Comparison of ENCODE assay signal across 18 cellular contexts in the genomic region with DNA sequence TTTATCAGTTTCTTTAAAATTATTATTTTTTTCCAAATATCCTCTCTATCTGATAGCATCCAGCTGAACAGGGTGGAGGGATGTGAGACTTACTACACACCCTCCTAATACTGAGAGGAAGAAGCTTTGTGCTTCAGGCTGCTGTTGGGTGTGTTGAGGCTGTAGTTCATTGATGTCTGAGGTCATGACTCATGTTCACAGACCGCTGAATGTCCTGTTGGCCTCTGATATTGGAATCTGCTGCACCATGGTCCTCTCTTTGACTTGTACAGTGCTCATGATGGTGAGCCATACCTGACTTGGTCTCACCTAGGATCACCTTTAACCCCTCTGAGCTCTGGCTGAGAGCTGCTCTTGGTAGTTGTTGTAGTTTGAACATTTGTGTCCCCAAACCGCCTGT.
"Had no signal": no experiment of that assay in that cellular context is flagged by ENCODE, and none has a peak within 500 bp of the region (broad histone marks: within the 10 kb centered on the region; RNA-seq: fewer than 3 reads in every experiment).

No MANE protein-coding gene starts in this region.

- H3K27me3 ChIP-seq: hepatocyte, left lung, ovary, sigmoid colon, stomach, testis, upper lobe of right lung had no signal

- H3K4me3 ChIP-seq: hepatocyte, left lung, ovary, sigmoid colon, stomach, testis, upper lobe of right lung had no signal

- DNase-seq: activated CD4-positive, alpha-beta T cell treated with anti-CD3 and anti-CD28 coated beads for 1 hour; activated CD4-positive, alpha-beta T cell treated with anti-CD3 and anti-CD28 coated beads, Interleukin-2, amount 50 U/mL, for 4 hours; activated naive CD4-positive, alpha-beta T cell; activated naive CD8-positive, alpha-beta T cell treated with anti-CD3 and anti-CD28 coated beads, Interleukin-2, amount 10 ng/mL, durations not matched to agents 7 days and 5 days; activated T-cell treated with anti-CD3 and anti-CD28 coated beads for 4 hours; cerebellar nuclear complex; effector CD8-positive, alpha-beta T cell; islet precursor cell; left lung; naive thymus-derived CD4-positive, alpha-beta T cell; ovary; sigmoid colon; stimulated activated CD4-positive, alpha-beta T cell treated with anti-CD3 and anti-CD28 coated beads, Interleukin-1b, Interleukin-23, amount 100 ng/mL, for 48 hours; stomach; T-helper 9 cell; testis; upper lobe of right lung had no signal

- H3K79me2 ChIP-seq: hepatocyte had no signal

- H3K4me2 ChIP-seq: hepatocyte had no signal

- H3K4me1 ChIP-seq: left lung, sigmoid colon, stomach, testis, upper lobe of right lung had no signal

- H3K27ac ChIP-seq: hepatocyte, left lung, ovary, sigmoid colon, stomach, testis, upper lobe of right lung had no signal

- H3K9me3 ChIP-seq: left lung, ovary, sigmoid colon, stomach, testis, upper lobe of right lung had no signal

- H2AFZ ChIP-seq: hepatocyte had no signal

- ATAC-seq: left lung; naive thymus-derived CD4-positive, alpha-beta T cell; upper lobe of right lung had no signal

- H3K36me3 ChIP-seq: left lung, ovary, sigmoid colon, stomach, upper lobe of right lung had no signal
